In genomic region chr2:196887431-196887830, GRCh38 we compare ENCODE assay signal across 16 cellular contexts. TPM values are rescaled to one million over a fixed set of nuclear protein-coding genes. Genes with fewer than 3 reads are reported as not detected.
DNase-seq lines count a peak whose midpoint lies in the region; FAIRE-seq and TF ChIP-seq lines count a peak whose summit lies in the region.
"Had no signal": no experiment of that assay in that cellular context is flagged by ENCODE, and none has a peak within 500 bp of the region (broad histone marks: within the 10 kb centered on the region; RNA-seq: fewer than 3 reads in every experiment).

No MANE protein-coding gene starts in this region.

- peak overlapping the region; percentile 66 for H3K27ac Mint-ChIP-seq in nephron progenitor cell
- H3K27ac Mint-ChIP-seq: B cell; CD4-positive, alpha-beta T cell had no signal

- no peaks in the 10 kb centered on the region for H3K4me1 ChIP-seq in vagina

- peaks cover 74% of the 10 kb centered on the region for H3K36me3 Mint-ChIP-seq in nephron progenitor cell (ENCODE audit: low read depth)

- no peak overlapping the region for H3K27ac ChIP-seq in vagina

- H3K4me3 ChIP-seq in vagina = no peak overlapping the region

- no peaks in the 10 kb centered on the region for H3K27me3 ChIP-seq in vagina

- H3K9me3 Mint-ChIP-seq in nephron progenitor cell = peaks cover 6% of the 10 kb centered on the region
- H3K9me3 Mint-ChIP-seq: CD4-positive, alpha-beta T cell had no signal

- TF ChIP-seq POLR2A in vagina (IDR thresholded peaks at IDR 0.05) = no peak

- no peaks in the 10 kb centered on the region for H3K27me3 Mint-ChIP-seq in nephron progenitor cell (ENCODE audit: low read depth, poor library complexity)
- H3K27me3 Mint-ChIP-seq: B cell; CD4-positive, alpha-beta T cell had no signal

- TF ChIP-seq CTCF in nephron progenitor cell (IDR thresholded peaks at IDR 0.05) (no peak), vagina (IDR thresholded peaks at IDR 0.05) (no peak)

- peak; percentile 5 for DNase-seq in EL
- DNase-seq in M059J (ENCODE audit: low read depth) = peak; percentile 4
- DNase-seq in epidermal melanocyte (ENCODE audit: insufficient read length, low spot score) = peak; percentile 25
- no peak for DNase-seq in nephron progenitor cell
- no peak for DNase-seq in mucosa of gallbladder (ENCODE audit: low spot score)
- DNase-seq in mesenteric fat pad (ENCODE audit: low spot score) = no peak
- DNase-seq in GM19239 (ENCODE audit: insufficient read length, low spot score) = no peak
- DNase-seq in vagina (ENCODE audit: extremely low spot score in 2 of 2) = no peak
- DNase-seq: C1 segment of cervical spinal cord; CD4-positive, alpha-beta T cell; DMS79; GF-D8; H7; KBM-7 had no signal

- H3K36me3 ChIP-seq in vagina = peaks cover 0 to 27% of the 10 kb centered on the region in 2 donors

- no peaks in the 10 kb centered on the region for H3K4me1 Mint-ChIP-seq in nephron progenitor cell
- H3K4me1 Mint-ChIP-seq: B cell had no signal

- no peak for FAIRE-seq in GM19239 (lab: Jason Lieb, UNC)
- FAIRE-seq: A204.1 had no signal

- intact Hi-C loops in vagina (cut with DNase I) = no loop called here

- H3K9me3 ChIP-seq in vagina = no peaks in the 10 kb centered on the region

- no peak overlapping the region for H3K4me3 Mint-ChIP-seq in nephron progenitor cell
- H3K4me3 Mint-ChIP-seq: B cell; CD4-positive, alpha-beta T cell had no signal

RNA-seq across cellular contexts. Expression of gene PGAP1, which starts 39.1 kb away (rescaled TPM):
- total RNA-seq in M059J (2014; rRNA removed; shearing (Covaris generic)) = 2.2 and 3.1 TPM in 2 replicates
- total RNA-seq in mucosa of gallbladder (6.8 TPM), mesenteric fat pad (14.6 TPM), vagina (15.2 TPM)

Comparison
In these comparisons a context has a peak if more than half of its experiments do, and no peak if none do; other contexts are left out.
1. DNase-seq: peak in EL (single experiment), M059J (single experiment) and epidermal melanocyte (single experiment); none in nephron progenitor cell (single experiment), mucosa of gallbladder (single experiment), mesenteric fat pad (single experiment), GM19239 (single experiment) and vagina (0 of 2).